ENCODE assay signal across 8 cellular contexts in the genomic region with DNA sequence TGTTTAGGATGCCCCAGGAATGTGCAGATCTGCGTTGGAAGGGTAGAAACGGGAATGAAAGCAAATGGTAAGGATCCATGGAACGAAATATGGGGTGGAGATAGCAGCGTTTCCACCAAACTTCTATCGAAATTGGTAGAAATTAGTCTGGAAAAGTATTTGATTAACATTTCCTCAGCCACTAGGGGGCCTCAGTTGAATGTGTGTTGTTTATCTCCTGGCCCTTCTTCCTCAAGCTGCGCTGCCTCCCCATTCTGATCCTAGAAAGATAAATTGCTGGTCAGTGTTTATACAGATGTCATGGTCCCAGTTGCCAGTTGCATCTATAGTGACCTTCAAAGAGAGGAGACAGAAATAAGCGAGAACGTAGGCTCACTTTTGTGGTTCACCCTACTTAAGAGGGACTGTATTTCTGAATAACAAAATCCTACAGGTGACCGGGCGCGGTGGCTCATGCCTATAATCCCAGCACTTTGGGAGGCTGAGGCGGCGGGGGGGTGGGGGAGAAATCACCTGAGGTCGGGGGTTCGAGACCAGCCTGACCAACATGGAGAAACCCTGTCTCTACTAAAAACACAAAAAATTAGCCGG.
DNase-seq lines count a peak whose midpoint lies in the region; ATAC-seq and TF ChIP-seq lines count a peak whose summit lies in the region.

No MANE protein-coding gene starts in this region.

- H3K36me3 Mint-ChIP-seq in activated T-cell treated with anti-CD3 and anti-CD28 coated beads, Interleukin-2, amount 50 U/mL, for 4 hours (ENCODE audit: insufficient read depth) = no peaks in the 10 kb centered on the region

- DNase-seq in heart right ventricle (peak in 1 of 2 donors; percentile 16), left ventricle myocardium superior (no peak), NCI-H1694 treated with DMSO at 0.1 percent for 48 hours (lab: John Stamatoyannopoulos, UW) (peak; percentile 16), amniotic stem cell (lab: John Stamatoyannopoulos, UW) (peak; percentile 5), medulla oblongata (ENCODE audit: extremely low spot score) (peak; percentile 51), suprapubic skin (ENCODE audit: low spot score in 2 of 2) (no peak)
- DNase-seq in activated T-cell treated with anti-CD3 and anti-CD28 coated beads, Interleukin-2, amount 50 U/mL, for 4 hours = no peak

- intact Hi-C loops in heart right ventricle (cut with DNase I) = loop anchor here in 1 of 10 donors (10.0 kb wide), 1 partner anchor 297 kb away; no protein-coding TSS in a partner anchor
- intact Hi-C loops in left ventricle myocardium superior (cut with micrococcal nuclease) = no loop called here

- H3K4me3 ChIP-seq in heart right ventricle (no peak overlapping the region), suprapubic skin (no peak overlapping the region)

- H3K27me3 ChIP-seq in heart right ventricle = no peaks in the 10 kb centered on the region
- H3K27me3 ChIP-seq in suprapubic skin = no peaks in the 10 kb centered on the region

- 69 to 71% methylated on average over 16 of the region's 16 CpGs for WGBS in heart right ventricle, 2 donors
- WGBS in suprapubic skin = 69% methylated on average over 16 of the region's 16 CpGs

- no peaks in the 10 kb centered on the region for H3K27me3 Mint-ChIP-seq in activated T-cell treated with anti-CD3 and anti-CD28 coated beads, Interleukin-2, amount 50 U/mL, for 4 hours (ENCODE audit: low read depth)

- H3K9me3 Mint-ChIP-seq in activated T-cell treated with anti-CD3 and anti-CD28 coated beads, Interleukin-2, amount 50 U/mL, for 4 hours = peaks cover 4% of the 10 kb centered on the region

- H3K36me3 ChIP-seq in heart right ventricle (no peaks in the 10 kb centered on the region), suprapubic skin (no peaks in the 10 kb centered on the region)

- H3K4me1 ChIP-seq in heart right ventricle = peaks cover 0 to 25% (median 8%) of the 10 kb centered on the region in 9 donors
- no peaks in the 10 kb centered on the region for H3K4me1 ChIP-seq in suprapubic skin

- no peak for TF ChIP-seq POLR2A in suprapubic skin (IDR thresholded peaks at IDR 0.05)

- peaks cover 0 to 6% (median 0%) of the 10 kb centered on the region in 11 donors for H3K9me3 ChIP-seq in heart right ventricle
- no peaks in the 10 kb centered on the region for H3K9me3 ChIP-seq in suprapubic skin

- H3K4me1 Mint-ChIP-seq in activated T-cell treated with anti-CD3 and anti-CD28 coated beads, Interleukin-2, amount 50 U/mL, for 4 hours (ENCODE audit: low read depth) = no peaks in the 10 kb centered on the region

- no peak for TF ChIP-seq EP300 in suprapubic skin (IDR thresholded peaks at IDR 0.05)

- H3K27ac ChIP-seq in heart right ventricle (no peak overlapping the region), suprapubic skin (no peak overlapping the region)

- no peak for ATAC-seq in heart right ventricle
- ATAC-seq in left ventricle myocardium superior = no peak
- no peak for ATAC-seq in HG03354 (IDR thresholded peaks at IDR 0.05; ENCODE audit: poor library complexity, severe bottlenecking, unreplicated experiment)
- no peak for ATAC-seq in activated T-cell treated with anti-CD3 and anti-CD28 coated beads, Interleukin-2, amount 50 U/mL, for 4 hours

- no peak overlapping the region for H3K4me3 Mint-ChIP-seq in activated T-cell treated with anti-CD3 and anti-CD28 coated beads, Interleukin-2, amount 50 U/mL, for 4 hours

- TF ChIP-seq CTCF in heart right ventricle (IDR thresholded peaks at IDR 0.05) (peak in 8 of 9 donors; percentile 12 to 62 (median 46)), suprapubic skin (IDR thresholded peaks at IDR 0.05) (no peak)

Comparison
In these comparisons a context has a peak if more than half of its experiments do, and no peak if none do; other contexts are left out.
1. DNase-seq: peak in NCI-H1694 treated with DMSO at 0.1 percent for 48 hours (single experiment), amniotic stem cell (single experiment) and medulla oblongata (single experiment); none in left ventricle myocardium superior (single experiment), suprapubic skin (0 of 2) and activated T-cell treated with anti-CD3 and anti-CD28 coated beads, Interleukin-2, amount 50 U/mL, for 4 hours (single experiment).
2. CTCF ChIP-seq: peak in heart right ventricle (8 of 9); none in suprapubic skin (0 of 2).